Comparison of ENCODE assay signal across 8 cellular contexts in genomic region chr5:122756263-122756911, GRCh38. TPM values are rescaled to one million over a fixed set of nuclear protein-coding genes. Genes with fewer than 3 reads are reported as not detected.
DNase-seq lines count a peak whose midpoint lies in the region; ATAC-seq and TF ChIP-seq lines count a peak whose summit lies in the region.

No MANE protein-coding gene starts in this region.

- H3K4me1 ChIP-seq in RWPE2 (ENCODE audit: insufficient read depth, poor library complexity, severe bottlenecking) (peaks cover 20% of the 10 kb centered on the region), left ventricle myocardium inferior (peaks cover 4% of the 10 kb centered on the region), ascending aorta (no peaks in the 10 kb centered on the region)

- H3K4me1 Mint-ChIP-seq in endothelial cell (ENCODE audit: unreplicated experiment): peaks cover 10% of the 10 kb centered on the region

- H3K9me3 ChIP-seq in RWPE2 (ENCODE audit: severe bottlenecking) (no peaks in the 10 kb centered on the region), left ventricle myocardium inferior (replicated peaks) (no peaks in the 10 kb centered on the region), ascending aorta (no peaks in the 10 kb centered on the region)

- H3K36me3 ChIP-seq in RWPE2 (ENCODE audit: low read depth) (no peaks in the 10 kb centered on the region), left ventricle myocardium inferior (no peaks in the 10 kb centered on the region), ascending aorta (no peaks in the 10 kb centered on the region)

- in situ Hi-C loops in G401 (cut with HindIII; ENCODE audit: low sequenced_read_pairs): no loop called here

- no peaks in the 10 kb centered on the region for H3K36me3 Mint-ChIP-seq in endothelial cell (ENCODE audit: low read depth, unreplicated experiment)

- peaks cover 1% of the 10 kb centered on the region for H3K27me3 Mint-ChIP-seq in endothelial cell (ENCODE audit: unreplicated experiment)

- H3K4me3 ChIP-seq in RWPE2 (ENCODE audit: severe bottlenecking): no peak overlapping the region
- H3K4me3 ChIP-seq in left ventricle myocardium inferior: no peak overlapping the region
- no peak overlapping the region for H3K4me3 ChIP-seq in ascending aorta

- H3K27ac ChIP-seq in RWPE2 (ENCODE audit: poor library complexity, severe bottlenecking) (peak overlapping the region; percentile 25), left ventricle myocardium inferior (replicated peaks) (peak overlapping the region; percentile 2), ascending aorta (no peak overlapping the region)

- H3K27me3 ChIP-seq in RWPE2 (ENCODE audit: insufficient read depth, poor library complexity, severe bottlenecking): no peaks in the 10 kb centered on the region
- peaks cover 6% of the 10 kb centered on the region for H3K27me3 ChIP-seq in left ventricle myocardium inferior (ENCODE audit: low read depth)
- H3K27me3 ChIP-seq in ascending aorta: no peaks in the 10 kb centered on the region

- no peak for DNase-seq in RWPE2 (ENCODE audit: low spot score)
- DNase-seq in left ventricle myocardium inferior: no peak
- no peak for DNase-seq in iPS-NIHi11 (ENCODE audit: low spot score)
- no peak for DNase-seq in ascending aorta (ENCODE audit: low spot score in 2 of 2)
- DNase-seq in endothelial cell (ENCODE audit: low spot score): no peak
- no peak for DNase-seq in G401 (ENCODE audit: low spot score)

- no peak overlapping the region for H3K4me3 Mint-ChIP-seq in endothelial cell (ENCODE audit: unreplicated experiment)

- H3K27ac Mint-ChIP-seq in endothelial cell (ENCODE audit: unreplicated experiment): no peak overlapping the region

- ATAC-seq in GM18873 (IDR thresholded peaks at IDR 0.05; ENCODE audit: low FRiP score, unreplicated experiment): peak; percentile 78
- ATAC-seq in HG02885 (IDR thresholded peaks at IDR 0.05; ENCODE audit: poor library complexity, unreplicated experiment): peak; percentile 90
- peak; percentile 85 for ATAC-seq in RWPE2 (ENCODE audit: low read depth)

- H3K9me3 Mint-ChIP-seq in endothelial cell (ENCODE audit: unreplicated experiment): no peaks in the 10 kb centered on the region

- intact Hi-C loops in left ventricle myocardium inferior (cut with micrococcal nuclease): no loop called here
- intact Hi-C loops in ascending aorta (cut with DNase I): no loop called here

- no peak for TF ChIP-seq CTCF in RWPE2 (IDR thresholded peaks at IDR 0.05; ENCODE audit: poor library complexity, severe bottlenecking)
- TF ChIP-seq CTCF in left ventricle myocardium inferior (IDR thresholded peaks at IDR 0.05; ENCODE audit: borderline replicate concordance): no peak
- no peak for TF ChIP-seq CTCF in ascending aorta (IDR thresholded peaks at IDR 0.05)
- no peak for TF ChIP-seq CTCF in endothelial cell (IDR thresholded peaks at IDR 0.05; ENCODE audit: unreplicated experiment)

RNA-seq across cellular contexts. Expression of gene SNX2, which starts 18.5 kb away (rescaled TPM):
- total RNA-seq in left ventricle myocardium inferior (37.0 TPM), ascending aorta (15.6 TPM), endothelial cell (ENCODE audit: unreplicated experiment) (90.5 TPM)
- 77.4 and 89.8 TPM in 2 replicates for total RNA-seq in G401 (2014; rRNA removed; shearing (Covaris generic))

Comparison
In these comparisons a context has a peak if more than half of its experiments do, and no peak if none do; other contexts are left out.
1. H3K27ac ChIP-seq: peak in RWPE2 (single experiment) and left ventricle myocardium inferior (single experiment); none in ascending aorta (0 of 2).
2. Peak in every context shown above with its lines, with median percentiles within 50 percentile points of each other: ATAC-seq.